20 cellular contexts compared by ENCODE assay signal in genomic region chr1:11461738-11462137, GRCh38. TPM values are rescaled to one million over a fixed set of nuclear protein-coding genes. Genes with fewer than 3 reads are reported as not detected.
DNase-seq lines count a peak whose midpoint lies in the region; ATAC-seq and TF ChIP-seq lines count a peak whose summit lies in the region.
"Had no signal": no experiment of that assay in that cellular context is flagged by ENCODE, and none has a peak within 500 bp of the region (broad histone marks: within the 10 kb centered on the region; RNA-seq: fewer than 3 reads in every experiment).

No MANE protein-coding gene starts in this region.

- 47 to 92% (median 55%) methylated on average over 2 to 8 of the region's 8 CpGs for WGBS in adrenal gland, 4 donors

- no peak for TF ChIP-seq POLR2A in adrenal gland (IDR thresholded peaks at IDR 0.05)

- no peaks in the 10 kb centered on the region for H3K36me3 Mint-ChIP-seq in activated T-cell treated with anti-CD3 and anti-CD28 coated beads, Interleukin-2, amount 50 U/mL, for 4 hours (ENCODE audit: insufficient read depth)
- no peaks in the 10 kb centered on the region for H3K36me3 Mint-ChIP-seq in activated CD8-positive, alpha-beta memory T cell treated with anti-CD3 and anti-CD28 coated beads, Interleukin-2, amount 10 ng/mL, durations not matched to agents 7 days and 5 days
- H3K36me3 Mint-ChIP-seq: CD8-positive, alpha-beta T cell had no signal

- H3K9me3 Mint-ChIP-seq in activated T-cell treated with anti-CD3 and anti-CD28 coated beads, Interleukin-2, amount 50 U/mL, for 4 hours = no peaks in the 10 kb centered on the region
- no peaks in the 10 kb centered on the region for H3K9me3 Mint-ChIP-seq in activated CD8-positive, alpha-beta memory T cell treated with anti-CD3 and anti-CD28 coated beads, Interleukin-2, amount 10 ng/mL, durations not matched to agents 7 days and 5 days (ENCODE audit: low read depth)
- H3K9me3 Mint-ChIP-seq: CD8-positive, alpha-beta T cell; HFFc6 had no signal

- H3K4me1 ChIP-seq in adrenal gland (replicated peaks in 1 of 2) = peaks cover 6 to 10% of the 10 kb centered on the region in 2 donors
- H3K4me1 ChIP-seq: BLaER1 treated with 17β-estradiol and CSF1 and Interleukin-3, amounts not matched to agents 10 nM and 100 nM had no signal

- H3K27me3 Mint-ChIP-seq in activated T-cell treated with anti-CD3 and anti-CD28 coated beads, Interleukin-2, amount 50 U/mL, for 4 hours (ENCODE audit: low read depth) = peaks cover 17% of the 10 kb centered on the region
- peaks cover 18% of the 10 kb centered on the region for H3K27me3 Mint-ChIP-seq in activated CD8-positive, alpha-beta memory T cell treated with anti-CD3 and anti-CD28 coated beads, Interleukin-2, amount 10 ng/mL, durations not matched to agents 7 days and 5 days

- H3K27ac ChIP-seq in adrenal gland = no peak overlapping the region
- H3K27ac ChIP-seq: BLaER1 treated with 17β-estradiol and CSF1 and Interleukin-3, amounts not matched to agents 10 nM and 100 nM; GM23248; HL-60 had no signal

- no peaks in the 10 kb centered on the region for H3K9me3 ChIP-seq in adrenal gland (replicated peaks in 1 of 3)
- H3K9me3 ChIP-seq: BLaER1 treated with 17β-estradiol and CSF1 and Interleukin-3, amounts not matched to agents 10 nM and 100 nM had no signal

- intact Hi-C loops in adrenal gland (cut with DNase I) = no loop called here

- CTCF ChIA-PET in activated CD8-positive, alpha-beta memory T cell treated with anti-CD3 and anti-CD28 coated beads, Interleukin-2, amount 10 ng/mL, durations not matched to agents 7 days and 5 days (lab: Charles Lee) = no interaction called here

- H3K4me3 ChIP-seq in adrenal gland = no peak overlapping the region
- H3K4me3 ChIP-seq: BLaER1 treated with 17β-estradiol and CSF1 and Interleukin-3, amounts not matched to agents 10 nM and 100 nM; GM23248 had no signal

- no peak for TF ChIP-seq CTCF in adrenal gland (IDR thresholded peaks at IDR 0.05)

- no peak overlapping the region for H3K4me3 Mint-ChIP-seq in activated T-cell treated with anti-CD3 and anti-CD28 coated beads, Interleukin-2, amount 50 U/mL, for 4 hours
- no peak overlapping the region for H3K4me3 Mint-ChIP-seq in activated CD8-positive, alpha-beta memory T cell treated with anti-CD3 and anti-CD28 coated beads, Interleukin-2, amount 10 ng/mL, durations not matched to agents 7 days and 5 days
- H3K4me3 Mint-ChIP-seq: B cell; CD8-positive, alpha-beta T cell; HFFc6; IgD-negative memory B cell had no signal

- H3K27ac Mint-ChIP-seq in activated CD8-positive, alpha-beta memory T cell treated with anti-CD3 and anti-CD28 coated beads, Interleukin-2, amount 10 ng/mL, durations not matched to agents 7 days and 5 days = no peak overlapping the region
- H3K27ac Mint-ChIP-seq: B cell; CD8-positive, alpha-beta T cell; HFFc6; IgD-negative memory B cell had no signal

- no peaks in the 10 kb centered on the region for H3K36me3 ChIP-seq in adrenal gland (replicated peaks in 1 of 2)
- H3K36me3 ChIP-seq: BLaER1 treated with 17β-estradiol and CSF1 and Interleukin-3, amounts not matched to agents 10 nM and 100 nM had no signal

- DNase-seq in NCI-H524 (lab: John Stamatoyannopoulos, UW) (peak; percentile 61 to 83), NCI-H524 treated with DMSO at 0.1 percent for 48 hours (lab: John Stamatoyannopoulos, UW) (no peak), adrenal gland (peak in 4 of 7 donors; percentile 21 to 29 (median 24)), left lobe of liver (ENCODE audit: low spot score) (no peak), HUDEP-2 (lab: John Stamatoyannopoulos, UW; ENCODE audit: unreplicated experiment in 76 of 76) (no peak)
- no peak for DNase-seq in activated T-cell treated with anti-CD3 and anti-CD28 coated beads, Interleukin-2, amount 50 U/mL, for 4 hours
- no peak for DNase-seq in activated CD8-positive, alpha-beta memory T cell treated with anti-CD3 and anti-CD28 coated beads, Interleukin-2, amount 10 ng/mL, durations not matched to agents 7 days and 5 days
- DNase-seq: CD8-positive, alpha-beta T cell; DMS153; DMS79 treated with DMSO at 0.1 percent for 48 hours; GF-D8; GM23248; H7; HFFc6; KG1 had no signal

- no peaks in the 10 kb centered on the region for H3K27me3 ChIP-seq in adrenal gland
- H3K27me3 ChIP-seq: BLaER1 treated with 17β-estradiol and CSF1 and Interleukin-3, amounts not matched to agents 10 nM and 100 nM had no signal

- peaks cover 11% of the 10 kb centered on the region for H3K4me1 Mint-ChIP-seq in activated T-cell treated with anti-CD3 and anti-CD28 coated beads, Interleukin-2, amount 50 U/mL, for 4 hours (ENCODE audit: low read depth)
- no peaks in the 10 kb centered on the region for H3K4me1 Mint-ChIP-seq in activated CD8-positive, alpha-beta memory T cell treated with anti-CD3 and anti-CD28 coated beads, Interleukin-2, amount 10 ng/mL, durations not matched to agents 7 days and 5 days
- H3K4me1 Mint-ChIP-seq: B cell, IgD-negative memory B cell had no signal

- peak; percentile 66 for ATAC-seq in left lobe of liver
- no peak for ATAC-seq in activated T-cell treated with anti-CD3 and anti-CD28 coated beads, Interleukin-2, amount 50 U/mL, for 4 hours
- ATAC-seq in activated CD8-positive, alpha-beta memory T cell treated with anti-CD3 and anti-CD28 coated beads, Interleukin-2, amount 10 ng/mL, durations not matched to agents 7 days and 5 days = no peak
- ATAC-seq: CD8-positive, alpha-beta T cell; HCT116 had no signal

RNA-seq across cellular contexts. Expression of gene DISP3, which starts 17.2 kb away (rescaled TPM):
- total RNA-seq in adrenal gland = 1 to 10 TPM in 1 of 8 donors, under 1 TPM in 6, not detected in 1; 0.11 to 2.8 (median 0.41) TPM
- under 1 TPM; 0.04 to 0.64 (median 0.44) TPM for polyA plus RNA-seq in adrenal gland
- not detected for total RNA-seq in left lobe of liver
- under 1 TPM; 0.23 to 0.57 (median 0.29) TPM for total RNA-seq in activated T-cell treated with anti-CD3 and anti-CD28 coated beads, Interleukin-2, amount 50 U/mL, for 4 hours
- under 1 TPM; 0.35 to 0.54 TPM for total RNA-seq in activated CD8-positive, alpha-beta memory T cell treated with anti-CD3 and anti-CD28 coated beads, Interleukin-2, amount 10 ng/mL, durations not matched to agents 7 days and 5 days
- total RNA-seq: GM23248, HFFc6 had no signal
- polyA plus RNA-seq: GM23248, IgD-negative memory B cell had no signal

Comparison
In these comparisons a context has a peak if more than half of its experiments do, and no peak if none do; other contexts are left out.
1. DNase-seq: peak in NCI-H524 (2 of 2) and adrenal gland (4 of 7); none in NCI-H524 treated with DMSO at 0.1 percent for 48 hours (single experiment), left lobe of liver (single experiment), activated T-cell treated with anti-CD3 and anti-CD28 coated beads, Interleukin-2, amount 50 U/mL, for 4 hours (single experiment), HUDEP-2 (0 of 76) and activated CD8-positive, alpha-beta memory T cell treated with anti-CD3 and anti-CD28 coated beads, Interleukin-2, amount 10 ng/mL, durations not matched to agents 7 days and 5 days (single experiment).